18 cellular contexts compared by ENCODE assay signal in the genomic region with DNA sequence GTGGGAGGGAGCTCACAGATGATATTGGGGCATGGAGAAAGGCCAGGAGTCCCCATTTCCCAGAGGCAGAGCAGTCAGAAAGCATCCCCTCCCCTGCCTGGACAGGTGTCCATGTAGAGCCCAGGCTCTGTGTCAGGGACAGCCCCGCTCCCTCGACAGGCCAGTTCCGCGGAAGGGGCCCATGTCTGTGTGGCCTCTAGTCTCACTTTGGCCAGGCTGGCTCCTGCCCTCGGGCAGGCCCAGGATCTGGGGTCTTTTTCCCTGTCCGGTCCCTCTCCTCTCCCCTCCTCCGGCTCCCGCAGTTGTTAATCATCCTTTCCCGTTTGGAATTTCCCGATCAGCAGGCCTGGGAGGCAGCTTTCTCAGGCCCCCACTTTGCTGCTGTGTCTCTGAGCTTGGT.
"Had no signal": no experiment of that assay in that cellular context is flagged by ENCODE, and none has a peak within 500 bp of the region (broad histone marks: within the 10 kb centered on the region; RNA-seq: fewer than 3 reads in every experiment).

No MANE protein-coding gene starts in this region.

- H3K4me3 Mint-ChIP-seq: memory B cell; natural killer cell treated with Interleukin-12 subunit alpha and Interleukin-12 subunit beta and Interleukin-15 and Interleukin-18, amount 100 ng/mL, for 72 hours had no signal

- H3K9me3 Mint-ChIP-seq: memory B cell; naive thymus-derived CD4-positive, alpha-beta T cell; natural killer cell treated with Interleukin-12 subunit alpha and Interleukin-12 subunit beta and Interleukin-15 and Interleukin-18, amount 100 ng/mL, for 72 hours; neural crest cell; stimulated activated naive B cell treated with anti-CD40 and anti-IgM and Interleukin-4, amounts not matched to agents 10 μg/mL and 1 μg/mL and 100 μg/mL, for 72 hours; type B pancreatic cell had no signal

- H3K4me3 ChIP-seq: left ventricle myocardium inferior, lung, mucosa of descending colon, ovary, right atrium auricular region, right lobe of liver, smooth muscle cell, stomach, suprapubic skin, tibial nerve, uterus had no signal

- H3K36me3 Mint-ChIP-seq: memory B cell; naive thymus-derived CD4-positive, alpha-beta T cell; natural killer cell treated with Interleukin-12 subunit alpha and Interleukin-12 subunit beta and Interleukin-15 and Interleukin-18, amount 100 ng/mL, for 72 hours; stimulated activated naive B cell treated with anti-CD40 and anti-IgM and Interleukin-4, amounts not matched to agents 10 μg/mL and 1 μg/mL and 100 μg/mL, for 72 hours; type B pancreatic cell had no signal

- H3K27me3 ChIP-seq: ovary, right atrium auricular region, right lobe of liver, uterus had no signal

- H3K36me3 ChIP-seq: left ventricle myocardium inferior, ovary, right atrium auricular region, right lobe of liver, stomach, suprapubic skin, tibial nerve, uterus had no signal

- H3K27ac Mint-ChIP-seq: memory B cell; natural killer cell treated with Interleukin-12 subunit alpha and Interleukin-12 subunit beta and Interleukin-15 and Interleukin-18, amount 100 ng/mL, for 72 hours; progenitor cell of endocrine pancreas had no signal

- H3K4me1 ChIP-seq: uterus had no signal

- H3K27ac ChIP-seq: left ventricle myocardium inferior, ovary, right atrium auricular region, right lobe of liver, stomach, suprapubic skin, tibial nerve, uterus had no signal

- H3K9me3 ChIP-seq: left ventricle myocardium inferior, mucosa of descending colon, ovary, right atrium auricular region, right lobe of liver, stomach, suprapubic skin, tibial nerve, uterus had no signal
